13 cellular contexts compared by ENCODE assay signal in the genomic region with DNA sequence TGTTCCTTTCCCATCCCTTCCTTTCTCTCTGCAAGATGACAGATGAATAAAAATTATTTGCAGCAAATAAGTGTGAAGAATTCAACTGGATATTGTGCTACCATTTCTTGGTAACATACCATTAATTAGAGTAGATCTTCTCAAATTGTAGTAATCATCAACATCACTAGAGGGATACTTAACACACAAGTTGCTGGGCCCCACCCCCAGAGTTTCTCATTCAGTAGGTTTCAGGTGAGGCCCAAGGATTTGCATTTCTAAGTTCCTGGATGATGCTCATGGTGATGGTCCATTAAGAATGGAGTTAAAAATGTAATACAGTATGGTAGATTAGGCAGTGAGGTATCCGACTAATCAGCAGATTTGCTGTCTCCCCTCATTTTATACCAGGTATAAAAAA.
DNase-seq lines count a peak whose midpoint lies in the region; ATAC-seq, FAIRE-seq and TF ChIP-seq lines count a peak whose summit lies in the region.
"Had no signal": no experiment of that assay in that cellular context is flagged by ENCODE, and none has a peak within 500 bp of the region (broad histone marks: within the 10 kb centered on the region; RNA-seq: fewer than 3 reads in every experiment).

No MANE protein-coding gene starts in this region.

- H3K27ac Mint-ChIP-seq in activated CD4-positive, alpha-beta T cell treated with anti-CD3 and anti-CD28 coated beads, Interleukin-2, amount 10 ng/mL, durations not matched to agents 24 days and 14 days = no peak overlapping the region
- H3K27ac Mint-ChIP-seq: activated T-helper 2 cell treated with anti-CD3 and anti-CD28 coated beads, Interferon-gamma antibody, Interleukin-2, Interleukin-4, amounts not matched to agents 10 μg/mL and 5 μg/mL and 100 μg/mL, durations not matched to agents 14 hours and 24 hours and 36 hours; progenitor cell of endocrine pancreas had no signal

- no peaks in the 10 kb centered on the region for H3K9me3 Mint-ChIP-seq in activated CD4-positive, alpha-beta T cell treated with anti-CD3 and anti-CD28 coated beads, Interleukin-2, amount 10 ng/mL, durations not matched to agents 24 days and 14 days
- H3K9me3 Mint-ChIP-seq: activated T-helper 2 cell treated with anti-CD3 and anti-CD28 coated beads, Interferon-gamma antibody, Interleukin-2, Interleukin-4, amounts not matched to agents 10 μg/mL and 5 μg/mL and 100 μg/mL, durations not matched to agents 14 hours and 24 hours and 36 hours had no signal

- H3K4me3 ChIP-seq in psoas muscle = no peak overlapping the region
- H3K4me3 ChIP-seq: cardiac muscle cell had no signal

- H3K27me3 ChIP-seq in psoas muscle (ENCODE audit: insufficient read depth in 3 of 3, low read length in 2 of 3) = no peaks in the 10 kb centered on the region
- H3K27me3 ChIP-seq: cardiac muscle cell had no signal

- H3K4me3 Mint-ChIP-seq in activated CD4-positive, alpha-beta T cell treated with anti-CD3 and anti-CD28 coated beads, Interleukin-2, amount 10 ng/mL, durations not matched to agents 24 days and 14 days = no peak overlapping the region

- H3K36me3 ChIP-seq in psoas muscle (ENCODE audit: insufficient read depth in 1 of 2, low read depth in 1 of 2) = no peaks in the 10 kb centered on the region
- H3K36me3 ChIP-seq: cardiac muscle cell had no signal

- peak; percentile 69 for ATAC-seq in GM21381 (IDR thresholded peaks at IDR 0.05; ENCODE audit: unreplicated experiment)
- peak; percentile 59 for ATAC-seq in HG02970 (IDR thresholded peaks at IDR 0.05; ENCODE audit: low FRiP score, unreplicated experiment)
- no peak for ATAC-seq in HG03457 (IDR thresholded peaks at IDR 0.05; ENCODE audit: unreplicated experiment)
- no peak for ATAC-seq in psoas muscle

- no peak for FAIRE-seq in GM12891 (lab: Jason Lieb, UNC)

- no peak for TF ChIP-seq POLR2A in GM12891 (IDR thresholded peaks at IDR 0.05; ENCODE audit: low read depth, low read length)

- no peaks in the 10 kb centered on the region for H3K9me3 ChIP-seq in psoas muscle
- H3K9me3 ChIP-seq: SK-N-SH had no signal

- TF ChIP-seq CTCF in psoas muscle (IDR thresholded peaks at IDR 0.05) = no peak

- H3K36me3 Mint-ChIP-seq in activated CD4-positive, alpha-beta T cell treated with anti-CD3 and anti-CD28 coated beads, Interleukin-2, amount 10 ng/mL, durations not matched to agents 24 days and 14 days (ENCODE audit: low read depth) = no peaks in the 10 kb centered on the region

- DNase-seq in GM12891 (ENCODE audit: insufficient read length, low spot score) = no peak
- DNase-seq in NCI-H69 (lab: John Stamatoyannopoulos, UW) = peak; percentile 48
- no peak for DNase-seq in activated T-cell treated with anti-CD3 and anti-CD28 coated beads, Interleukin-2, amount 50 U/mL, for 1 hour
- no peak for DNase-seq in activated CD4-positive, alpha-beta T cell treated with anti-CD3 and anti-CD28 coated beads, Interleukin-2, amount 10 ng/mL, durations not matched to agents 24 days and 14 days
- DNase-seq in psoas muscle = no peak
- DNase-seq: DND-41, SK-N-SH had no signal

- no peaks in the 10 kb centered on the region for H3K4me1 Mint-ChIP-seq in activated CD4-positive, alpha-beta T cell treated with anti-CD3 and anti-CD28 coated beads, Interleukin-2, amount 10 ng/mL, durations not matched to agents 24 days and 14 days

- H3K27ac ChIP-seq in psoas muscle = no peak overlapping the region
- H3K27ac ChIP-seq: cardiac muscle cell had no signal

- WGBS in psoas muscle, 3 donors = 85 to 97% (median 95%) methylated on average over 1 of the region's 1 CpG

- no peaks in the 10 kb centered on the region for H3K27me3 Mint-ChIP-seq in activated CD4-positive, alpha-beta T cell treated with anti-CD3 and anti-CD28 coated beads, Interleukin-2, amount 10 ng/mL, durations not matched to agents 24 days and 14 days
- H3K27me3 Mint-ChIP-seq: progenitor cell of endocrine pancreas had no signal

- H3K4me1 ChIP-seq in psoas muscle = peaks cover 13% of the 10 kb centered on the region

- intact Hi-C loops in activated CD4-positive, alpha-beta T cell treated with anti-CD3 and anti-CD28 coated beads, Interleukin-2, amount 10 ng/mL, durations not matched to agents 24 days and 14 days (cut with micrococcal nuclease) = no loop called here
- intact Hi-C loops in psoas muscle (cut with DNase I) = no loop called here

TF ChIP-seq in GM12891, 5 proteins besides CTCF, POLR2A, EP300 and RAD21:
- no peak for TF ChIP-seq PAX5 (IDR thresholded peaks at IDR 0.05; ENCODE audit: insufficient read depth, low read length, severe bottlenecking)
- TF ChIP-seq POU2F2 (IDR thresholded peaks at IDR 0.05; ENCODE audit: low read depth, low read length) = peak; percentile 75; the same call in 1 of the 2 replicates

Comparison
In these comparisons a context has a peak if more than half of its experiments do, and no peak if none do; other contexts are left out.
1. ATAC-seq: peak in GM21381 (single experiment) and HG02970 (single experiment); none in HG03457 (single experiment) and psoas muscle (0 of 4).